Comparison of ENCODE assay signal across 13 cellular contexts in genomic region chr3:166190360-166190759, GRCh38.
A peak's percentile ranks its signal among the peaks of the same experiment; 100 is the strongest.
DNase-seq lines count a peak whose midpoint lies in the region; ATAC-seq, FAIRE-seq and TF ChIP-seq lines count a peak whose summit lies in the region.
"Had no signal": no experiment of that assay in that cellular context is flagged by ENCODE, and none has a peak within 500 bp of the region (broad histone marks: within the 10 kb centered on the region; RNA-seq: fewer than 3 reads in every experiment).

No MANE protein-coding gene starts in this region.

- no peak overlapping the region for H3K23ac ChIP-seq in H1 (ENCODE audit: insufficient read length)

- intact Hi-C loops in esophagus squamous epithelium (cut with DNase I): no loop called here

- POLR2A ChIA-PET in H1 (lab: Charles Lee; ENCODE audit: partially characterized antibody): no interaction called here

- CTCF ChIA-PET in H1 (lab: Charles Lee; ENCODE audit: partially characterized antibody): interaction anchor here (1.3 kb wide), 1 partner anchor 16 kb away, joined by 3 read pairs; no protein-coding TSS in a partner anchor

- H3K9me1 ChIP-seq in keratinocyte (ENCODE audit: control insufficient read depth, extremely low read depth, insufficient read depth, low read length): no peaks in the 10 kb centered on the region

- H2BK15ac ChIP-seq in H1 (ENCODE audit: low read length): no peak overlapping the region

- H4K5ac ChIP-seq in H1 (ENCODE audit: insufficient read length, low read depth, low read length): no peak overlapping the region

- H2BK20ac ChIP-seq in H1 (ENCODE audit: low read length): no peak overlapping the region

- no peak overlapping the region for H2BK12ac ChIP-seq in H1 (ENCODE audit: low read depth, low read length)

- H3K4me2 ChIP-seq in H1 (ENCODE audit: insufficient read depth in 1 of 2, low read depth in 2 of 2, low read length in 2 of 2) (no peak overlapping the region), keratinocyte (ENCODE audit: control insufficient read depth, extremely low read depth, insufficient read depth, low read depth, low read length) (no peak overlapping the region)

- 50% methylated on average over 1 of the region's 1 CpG; no CpG with 5 or more reads in 1 of the 2 experiments for WGBS in H1 (ENCODE audit: extremely low coverage in 1 of 2, insufficient coverage in 1 of 2, insufficient read length in 1 of 2, insufficient replicate concordance in 2 of 2, low coverage in 1 of 2, low lambda C conversion rate in 2 of 2, missing lambda C conversion rate in 1 of 2), 2 experiments
- WGBS in esophagus squamous epithelium, 2 donors: 0 to 18% methylated on average over 1 of the region's 1 CpG

- TF ChIP-seq RAD21 in H1 (IDR thresholded peaks at IDR 0.05 in 1 of 2, conservative IDR thresholded peaks at IDR 0.05 in 1 of 2; ENCODE audit: low read depth in 2 of 2, low read length in 2 of 2): no peak

- H3K79me1 ChIP-seq in H1 (ENCODE audit: low read depth, low read length): no peaks in the 10 kb centered on the region

- DNase-seq in DMS53 treated with DMSO at 0.1 percent for 48 hours (lab: John Stamatoyannopoulos, UW; ENCODE audit: unreplicated experiment) (peak; percentile 58), NCI-H146 treated with DMSO at 0.1 percent for 48 hours (lab: John Stamatoyannopoulos, UW; ENCODE audit: unreplicated experiment) (peak; percentile 77), H1 (ENCODE audit: low read depth in 1 of 2, low spot score in 2 of 2) (peak in 1 of 2 experiments; percentile 15), keratinocyte (ENCODE audit: low read depth, low spot score) (peak; percentile 17), NCI-H1105 treated with DMSO at 0.1 percent for 48 hours (lab: John Stamatoyannopoulos, UW) (no peak), esophagus squamous epithelium (lab: John Stamatoyannopoulos, UW) (no peak)
- DNase-seq: activated CD4-positive, alpha-beta memory T cell treated with anti-CD3 and anti-CD28 coated beads for 36 hours; amygdala; NCI-H2171 had no signal

- H2AK5ac ChIP-seq in H1 (ENCODE audit: low read depth, low read length): no peak overlapping the region

- H4K8ac ChIP-seq in H1 (ENCODE audit: extremely low read depth, insufficient read depth, low read length): no peak overlapping the region

- H4K20me1 ChIP-seq in H1 (replicated peaks in 1 of 2; ENCODE audit: control insufficient read depth in 1 of 2, insufficient read depth in 2 of 2, low read length in 2 of 2): no peaks in the 10 kb centered on the region
- no peaks in the 10 kb centered on the region for H4K20me1 ChIP-seq in keratinocyte (ENCODE audit: control insufficient read depth, extremely low read depth, insufficient read depth, low read length)

- TF ChIP-seq CTCF in H1 (IDR thresholded peaks at IDR 0.05; ENCODE audit: control extremely low read depth in 1 of 3, insufficient read depth in 1 of 3, low read depth in 1 of 3, low read length in 3 of 3): no peak
- TF ChIP-seq CTCF in keratinocyte (optimal IDR thresholded peaks at IDR 0.05 in 1 of 3, IDR thresholded peaks at IDR 0.05 in 1 of 3, conservative IDR thresholded peaks at IDR 0.05 in 1 of 3; ENCODE audit: extremely low read depth in 1 of 3, insufficient read depth in 2 of 3, low read length in 3 of 3): peak in 1 of 3 experiments; percentile 5
- TF ChIP-seq CTCF in esophagus squamous epithelium (IDR thresholded peaks at IDR 0.05): no peak

- H2AFZ ChIP-seq in H1 (ENCODE audit: low read length) (peak overlapping the region; percentile 89), keratinocyte (ENCODE audit: control insufficient read depth, low read length) (peak overlapping the region; percentile 76)

- no peak overlapping the region for H2BK5ac ChIP-seq in H1 (ENCODE audit: low read depth, low read length)

- no peaks in the 10 kb centered on the region for H3K9me3 ChIP-seq in H1 (ENCODE audit: insufficient read depth in 2 of 2, low read depth in 1 of 2, low read length in 1 of 2)
- H3K9me3 ChIP-seq in keratinocyte (ENCODE audit: control insufficient read depth, low read depth, low read length): no peaks in the 10 kb centered on the region
- H3K9me3 ChIP-seq in esophagus squamous epithelium: no peaks in the 10 kb centered on the region
- H3K9me3 ChIP-seq: SJSA1 had no signal

- no peak overlapping the region for H3K18ac ChIP-seq in H1 (ENCODE audit: extremely low read depth, low read length)

- H3K14ac ChIP-seq in H1 (ENCODE audit: insufficient read length): no peak overlapping the region

- H3K9ac ChIP-seq in H1 (replicated peaks in 1 of 4; ENCODE audit: extremely low read depth in 1 of 4, low read depth in 3 of 4, low read length in 3 of 4) (no peak overlapping the region), keratinocyte (ENCODE audit: control insufficient read depth, extremely low read depth, insufficient read depth, low read length) (no peak overlapping the region)

- H3K36me3 ChIP-seq in H1 (ENCODE audit: control insufficient read depth in 2 of 4, insufficient read depth in 4 of 4, low read length in 3 of 4) (no peaks in the 10 kb centered on the region), keratinocyte (ENCODE audit: control insufficient read depth in 2 of 2, extremely low read depth in 1 of 2, insufficient read depth in 2 of 2, low read length in 2 of 2) (no peaks in the 10 kb centered on the region), esophagus squamous epithelium (no peaks in the 10 kb centered on the region)
- H3K36me3 ChIP-seq: SJSA1 had no signal

- H3K27ac ChIP-seq in H1 (ENCODE audit: low read depth, low read length): no peak overlapping the region
- H3K27ac ChIP-seq in keratinocyte (ENCODE audit: control insufficient read depth, insufficient read depth, low read length): peak overlapping the region; percentile 25
- no peak overlapping the region for H3K27ac ChIP-seq in esophagus squamous epithelium
- H3K27ac ChIP-seq: SJSA1 had no signal

- H3K4me3 ChIP-seq in H1 (ENCODE audit: extremely low read depth in 1 of 4, insufficient read depth in 2 of 4, low read depth in 3 of 4, low read length in 4 of 4): no peak overlapping the region
- H3K4me3 ChIP-seq in keratinocyte (ENCODE audit: control insufficient read depth in 2 of 3, extremely low read depth in 1 of 3, insufficient read depth in 2 of 3, low read depth in 1 of 3, low read length in 3 of 3): no peak overlapping the region
- no peak overlapping the region for H3K4me3 ChIP-seq in esophagus squamous epithelium
- H3K4me3 ChIP-seq: SJSA1 had no signal

- no peaks in the 10 kb centered on the region for H3K27me3 ChIP-seq in H1 (replicated peaks in 1 of 4; ENCODE audit: control insufficient read depth in 3 of 4, extremely low read depth in 1 of 4, insufficient read depth in 3 of 4, low read length in 3 of 4)
- no peaks in the 10 kb centered on the region for H3K27me3 ChIP-seq in keratinocyte (ENCODE audit: control insufficient read depth, extremely low read depth, insufficient read depth, low read length)
- H3K27me3 ChIP-seq in esophagus squamous epithelium: no peaks in the 10 kb centered on the region
- H3K27me3 ChIP-seq: SJSA1 had no signal

- no peak overlapping the region for H3K56ac ChIP-seq in H1 (replicated peaks; ENCODE audit: insufficient read length, low read depth, low read length)

- FAIRE-seq in H1 (lab: Jason Lieb, UNC) (no peak), keratinocyte (lab: Jason Lieb, UNC) (peak; percentile 58)
- FAIRE-seq: TTC549 had no signal

- H3K4me1 ChIP-seq in H1 (replicated peaks in 1 of 4; ENCODE audit: control insufficient read depth in 3 of 4, insufficient read depth in 4 of 4, low read length in 3 of 4) (peaks cover 0 to 3% (median 0%) of the 10 kb centered on the region in 4 experiments; a peak in 2 of 7 replicates), keratinocyte (ENCODE audit: control insufficient read depth, extremely low read depth, insufficient read depth, low read length) (peaks cover 13% of the 10 kb centered on the region), esophagus squamous epithelium (no peaks in the 10 kb centered on the region)
- H3K4me1 ChIP-seq: SJSA1 had no signal

- TF ChIP-seq EP300 in H1 (IDR thresholded peaks at IDR 0.05; ENCODE audit: borderline replicate concordance in 1 of 2, low read depth in 2 of 2, low read length in 2 of 2): no peak

- no peaks in the 10 kb centered on the region for H3K79me2 ChIP-seq in H1 (ENCODE audit: control insufficient read depth in 1 of 2, insufficient read depth in 2 of 2, low read length in 2 of 2)
- H3K79me2 ChIP-seq in keratinocyte (ENCODE audit: control insufficient read depth, insufficient read depth, low read length): no peaks in the 10 kb centered on the region

- no peak for TF ChIP-seq POLR2A in H1 (IDR thresholded peaks at IDR 0.05; ENCODE audit: control extremely low read depth in 1 of 2, low read depth in 2 of 2, low read length in 2 of 2)
- no peak for TF ChIP-seq POLR2A in esophagus squamous epithelium (IDR thresholded peaks at IDR 0.05)

- no peak overlapping the region for H4K91ac ChIP-seq in H1 (replicated peaks; ENCODE audit: insufficient read length, low read length)

- no peaks in the 10 kb centered on the region; the same call in 1 of the 2 replicates for H3K23me2 ChIP-seq in H1 (ENCODE audit: low read depth, low read length)

- dilution Hi-C loops in keratinocyte (cut with MboI; ENCODE audit: extremely low pct_ligation_motif_present, low sequenced_read_pairs): no loop called here

- H3K4ac ChIP-seq in H1 (replicated peaks; ENCODE audit: insufficient read length, low read depth, low read length): no peak overlapping the region

- ATAC-seq in GM19455 (IDR thresholded peaks at IDR 0.05; ENCODE audit: unreplicated experiment): no peak
- ATAC-seq in HG03159 (IDR thresholded peaks at IDR 0.05; ENCODE audit: unreplicated experiment): no peak

- no peak overlapping the region for H2BK120ac ChIP-seq in H1 (replicated peaks; ENCODE audit: low read depth, low read length)

TF ChIP-seq in H1, 55 proteins besides CTCF, POLR2A, EP300 and RAD21 (continues in another document):
- TF ChIP-seq TCF12 (IDR thresholded peaks at IDR 0.05; ENCODE audit: low read depth, low read length) (no peak), EZH2 (IDR thresholded peaks at IDR 0.05; ENCODE audit: low read depth, low read length, severe bottlenecking) (no peak), NRF1 (IDR thresholded peaks at IDR 0.05; ENCODE audit: low read depth, low read length) (no peak), HDAC6 (IDR thresholded peaks at IDR 0.05; ENCODE audit: low read depth, low read length) (no peak), CTBP2 (IDR thresholded peaks at IDR 0.05; ENCODE audit: borderline replicate concordance, insufficient read depth, insufficient read length, low read length) (no peak), USF2 (IDR thresholded peaks at IDR 0.05; ENCODE audit: low read length) (no peak)

Comparison
In these comparisons a context has a peak if more than half of its experiments do, and no peak if none do; other contexts are left out.
1. DNase-seq: peak in DMS53 treated with DMSO at 0.1 percent for 48 hours (single experiment), NCI-H146 treated with DMSO at 0.1 percent for 48 hours (single experiment) and keratinocyte (single experiment); none in NCI-H1105 treated with DMSO at 0.1 percent for 48 hours (single experiment) and esophagus squamous epithelium (single experiment).